In the genomic region with DNA sequence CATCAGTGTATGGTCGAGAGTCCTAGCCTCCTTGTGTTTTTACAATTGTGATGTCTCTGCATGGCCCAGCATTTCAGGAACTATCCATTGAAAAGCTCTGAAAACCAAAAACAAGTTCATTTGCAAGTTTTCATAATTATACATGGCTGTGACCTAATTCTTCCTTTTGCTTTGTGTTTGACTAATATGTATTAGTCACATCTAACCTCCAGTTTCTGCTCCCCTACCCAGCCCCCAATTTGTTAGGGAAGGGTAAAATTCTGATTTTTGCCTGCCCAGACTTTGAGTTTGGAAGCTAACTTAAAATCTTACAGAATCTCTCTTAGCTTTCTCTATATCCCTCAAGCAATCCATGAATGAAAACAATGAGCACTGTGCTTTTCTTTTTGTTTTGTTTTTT, we compare ENCODE assay signal across 19 cellular contexts.
A peak's percentile ranks its signal among the peaks of the same experiment; 100 is the strongest.
DNase-seq lines count a peak whose midpoint lies in the region; ATAC-seq and TF ChIP-seq lines count a peak whose summit lies in the region.
"Had no signal": no experiment of that assay in that cellular context is flagged by ENCODE, and none has a peak within 500 bp of the region (broad histone marks: within the 10 kb centered on the region; RNA-seq: fewer than 3 reads in every experiment).

No MANE protein-coding gene starts in this region.

- no peaks in the 10 kb centered on the region for H3K27me3 ChIP-seq in ascending aorta

- H3K27ac Mint-ChIP-seq in T-helper 2 cell treated with Interferon-gamma antibody and Interleukin-4, amounts not matched to agents 5 μg/mL and 100 μg/mL, for 36 hours: no peak overlapping the region
- H3K27ac Mint-ChIP-seq: activated CD4-positive, alpha-beta T cell treated with anti-CD3 and anti-CD28 coated beads, Interleukin-2, amount 10 ng/mL, durations not matched to agents 7 days and 5 days; B cell; dendritic cell treated with granulocyte-macrophage colony-stimulating factor and Interleukin-4, amounts not matched to agents 40 ng/mL and 50 ng/mL, for 4 days; immature natural killer cell; stimulated activated effector memory CD8-positive, alpha-beta T cell treated with anti-CD3 and anti-CD28 coated beads, Interleukin-12 subunit alpha, Interleukin-12 subunit beta, amount 100 ng/mL, for 72 hours had no signal

- no peaks in the 10 kb centered on the region for H3K4me1 Mint-ChIP-seq in T-helper 2 cell treated with Interferon-gamma antibody and Interleukin-4, amounts not matched to agents 5 μg/mL and 100 μg/mL, for 36 hours (ENCODE audit: low read depth)
- H3K4me1 Mint-ChIP-seq: activated CD4-positive, alpha-beta T cell treated with anti-CD3 and anti-CD28 coated beads, Interleukin-2, amount 10 ng/mL, durations not matched to agents 7 days and 5 days; immature natural killer cell; stimulated activated effector memory CD8-positive, alpha-beta T cell treated with anti-CD3 and anti-CD28 coated beads, Interleukin-12 subunit alpha, Interleukin-12 subunit beta, amount 100 ng/mL, for 72 hours had no signal

- no peaks in the 10 kb centered on the region for H3K36me3 ChIP-seq in ascending aorta
- H3K36me3 ChIP-seq: HAP-1, prostate gland had no signal

- H3K4me1 ChIP-seq in ascending aorta: no peaks in the 10 kb centered on the region
- H3K4me1 ChIP-seq: prostate gland had no signal

- intact Hi-C loops in ascending aorta (cut with DNase I): no loop called here

- no peaks in the 10 kb centered on the region for H3K9me3 ChIP-seq in ascending aorta
- H3K9me3 ChIP-seq: HAP-1, prostate gland had no signal

- no peaks in the 10 kb centered on the region for H3K27me3 Mint-ChIP-seq in T-helper 2 cell treated with Interferon-gamma antibody and Interleukin-4, amounts not matched to agents 5 μg/mL and 100 μg/mL, for 36 hours (ENCODE audit: low read depth)
- H3K27me3 Mint-ChIP-seq: activated CD4-positive, alpha-beta T cell treated with anti-CD3 and anti-CD28 coated beads, Interleukin-2, amount 10 ng/mL, durations not matched to agents 7 days and 5 days; B cell; dendritic cell treated with granulocyte-macrophage colony-stimulating factor and Interleukin-4, amounts not matched to agents 40 ng/mL and 50 ng/mL, for 4 days had no signal

- no peak overlapping the region for H3K4me3 ChIP-seq in ascending aorta
- H3K4me3 ChIP-seq: HAP-1, K562, prostate gland had no signal

- no peak overlapping the region for H3K27ac ChIP-seq in ascending aorta
- H3K27ac ChIP-seq: prostate gland had no signal

- no peak for TF ChIP-seq CTCF in GM10266 (IDR thresholded peaks at IDR 0.05; ENCODE audit: control insufficient read depth, insufficient read depth, low read depth, missing control alignments)
- TF ChIP-seq CTCF in ascending aorta (IDR thresholded peaks at IDR 0.05): no peak

- no peaks in the 10 kb centered on the region for H3K9me3 Mint-ChIP-seq in T-helper 2 cell treated with Interferon-gamma antibody and Interleukin-4, amounts not matched to agents 5 μg/mL and 100 μg/mL, for 36 hours
- H3K9me3 Mint-ChIP-seq: activated CD4-positive, alpha-beta T cell treated with anti-CD3 and anti-CD28 coated beads, Interleukin-2, amount 10 ng/mL, durations not matched to agents 7 days and 5 days; stimulated activated effector memory CD8-positive, alpha-beta T cell treated with anti-CD3 and anti-CD28 coated beads, Interleukin-12 subunit alpha, Interleukin-12 subunit beta, amount 100 ng/mL, for 72 hours had no signal

- DNase-seq in GM10266 (ENCODE audit: extremely low spot score) (peak; percentile 29), ascending aorta (ENCODE audit: low spot score in 2 of 2) (no peak), GF-D8 (lab: John Stamatoyannopoulos, UW) (no peak)
- no peak for DNase-seq in T-helper 2 cell treated with Interferon-gamma antibody and Interleukin-4, amounts not matched to agents 5 μg/mL and 100 μg/mL, for 36 hours (ENCODE audit: low spot score)
- DNase-seq: activated CD4-positive, alpha-beta T cell treated with anti-CD3 and anti-CD28 coated beads, Interleukin-2, amount 10 ng/mL, durations not matched to agents 7 days and 5 days; activated CD8-positive, alpha-beta memory T cell treated with anti-CD3 and anti-CD28 coated beads, Interleukin-2, amount 50 U/mL, for 4 hours; activated gamma-delta T cell; immature natural killer cell; NCI-H1694 had no signal

- no peak overlapping the region for H3K4me3 Mint-ChIP-seq in T-helper 2 cell treated with Interferon-gamma antibody and Interleukin-4, amounts not matched to agents 5 μg/mL and 100 μg/mL, for 36 hours
- H3K4me3 Mint-ChIP-seq: activated CD4-positive, alpha-beta T cell treated with anti-CD3 and anti-CD28 coated beads, Interleukin-2, amount 10 ng/mL, durations not matched to agents 7 days and 5 days; B cell; dendritic cell treated with granulocyte-macrophage colony-stimulating factor and Interleukin-4, amounts not matched to agents 40 ng/mL and 50 ng/mL, for 4 days; immature natural killer cell; stimulated activated effector memory CD8-positive, alpha-beta T cell treated with anti-CD3 and anti-CD28 coated beads, Interleukin-12 subunit alpha, Interleukin-12 subunit beta, amount 100 ng/mL, for 72 hours had no signal

- peak; percentile 58 for ATAC-seq in GM19035 (IDR thresholded peaks at IDR 0.05; ENCODE audit: unreplicated experiment)
- peak; percentile 40 for ATAC-seq in GM21723 (IDR thresholded peaks at IDR 0.05; ENCODE audit: unreplicated experiment)
- peak; percentile 55 for ATAC-seq in HG03439 (IDR thresholded peaks at IDR 0.05; ENCODE audit: unreplicated experiment)
- ATAC-seq in GM21825 (IDR thresholded peaks at IDR 0.05; ENCODE audit: unreplicated experiment): no peak
- ATAC-seq: K562; stimulated activated effector memory CD8-positive, alpha-beta T cell treated with anti-CD3 and anti-CD28 coated beads, Interleukin-12 subunit alpha, Interleukin-12 subunit beta, amount 100 ng/mL, for 72 hours had no signal

- H3K36me3 Mint-ChIP-seq in T-helper 2 cell treated with Interferon-gamma antibody and Interleukin-4, amounts not matched to agents 5 μg/mL and 100 μg/mL, for 36 hours (ENCODE audit: low read depth): no peaks in the 10 kb centered on the region
- H3K36me3 Mint-ChIP-seq: immature natural killer cell; stimulated activated effector memory CD8-positive, alpha-beta T cell treated with anti-CD3 and anti-CD28 coated beads, Interleukin-12 subunit alpha, Interleukin-12 subunit beta, amount 100 ng/mL, for 72 hours had no signal
